25 cellular contexts compared by ENCODE assay signal in genomic region chr13:60646600-60646999, GRCh38.
"Had no signal": no experiment of that assay in that cellular context is flagged by ENCODE, and none has a peak within 500 bp of the region (broad histone marks: within the 10 kb centered on the region; RNA-seq: fewer than 3 reads in every experiment).

No MANE protein-coding gene starts in this region.

- H3K36me3 ChIP-seq: gastrocnemius medialis, heart right ventricle, left ventricle myocardium inferior, lower lobe of right lung, neutrophil, spleen, transverse colon had no signal

- H3K9me3 Mint-ChIP-seq: stimulated activated memory B cell treated with anti-CD40 and anti-IgM and Interleukin-4, amounts not matched to agents 10 μg/mL and 1 μg/mL and 100 μg/mL, for 72 hours had no signal

- H3K9me3 ChIP-seq: gastrocnemius medialis, lower lobe of right lung, neutrophil, psoas muscle, testis, transverse colon had no signal

- DNase-seq: cortex of kidney; dorsolateral prefrontal cortex; effector CD8-positive, alpha-beta T cell; gastrocnemius medialis; heart right ventricle; hypothalamus; islet precursor cell; left ventricle myocardium inferior; lower lobe of right lung; mesenchymal stem cell; midbrain; psoas muscle; retina; spleen; stimulated activated CD4-positive, alpha-beta T cell treated with anti-CD3 and anti-CD28 coated beads, Interleukin-15, amount 100 ng/mL, for 24 hours; stimulated activated CD4-positive, alpha-beta T cell treated with anti-CD3 and anti-CD28 coated beads, Interleukin-1b, Interleukin-23, amount 100 ng/mL, for 48 hours; stimulated activated CD4-positive, alpha-beta T cell treated with anti-CD3 and anti-CD28 coated beads, Interleukin-4, amount 100 ng/mL, for 24 hours; stimulated activated naive CD8-positive, alpha-beta T cell treated with anti-CD3 and anti-CD28 coated beads, Interleukin-15, amount 100 ng/mL, for 72 hours; testis; transverse colon had no signal

- H3K4me1 ChIP-seq: gastrocnemius medialis, heart right ventricle, left ventricle myocardium inferior, lower lobe of right lung, psoas muscle, spleen, testis, transverse colon had no signal

- H3K27me3 ChIP-seq: gastrocnemius medialis, neutrophil, spleen, testis, transverse colon had no signal

- ATAC-seq: esophagus mucosa; gastrocnemius medialis; heart right ventricle; lower lobe of right lung; natural killer cell treated with Interleukin-12 subunit alpha and Interleukin-12 subunit beta and Interleukin-15 and Interleukin-18, amount 100 ng/mL, for 72 hours; psoas muscle; sciatic nerve; stimulated activated memory B cell treated with anti-CD40 and anti-IgM and Interleukin-4, amounts not matched to agents 10 μg/mL and 1 μg/mL and 100 μg/mL, for 72 hours; stimulated activated naive CD8-positive, alpha-beta T cell treated with anti-CD3 and anti-CD28 coated beads, Interleukin-15, amount 100 ng/mL, for 72 hours had no signal

- H3K4me1 Mint-ChIP-seq: stimulated activated memory B cell treated with anti-CD40 and anti-IgM and Interleukin-4, amounts not matched to agents 10 μg/mL and 1 μg/mL and 100 μg/mL, for 72 hours; stimulated activated naive CD8-positive, alpha-beta T cell treated with anti-CD3 and anti-CD28 coated beads, Interleukin-15, amount 100 ng/mL, for 72 hours had no signal

- H3K36me3 Mint-ChIP-seq: natural killer cell treated with Interleukin-12 subunit alpha and Interleukin-12 subunit beta and Interleukin-15 and Interleukin-18, amount 100 ng/mL, for 72 hours; stimulated activated memory B cell treated with anti-CD40 and anti-IgM and Interleukin-4, amounts not matched to agents 10 μg/mL and 1 μg/mL and 100 μg/mL, for 72 hours had no signal

- H3K27ac Mint-ChIP-seq: natural killer cell treated with Interleukin-12 subunit alpha and Interleukin-12 subunit beta and Interleukin-15 and Interleukin-18, amount 100 ng/mL, for 72 hours; stimulated activated memory B cell treated with anti-CD40 and anti-IgM and Interleukin-4, amounts not matched to agents 10 μg/mL and 1 μg/mL and 100 μg/mL, for 72 hours; stimulated activated naive CD8-positive, alpha-beta T cell treated with anti-CD3 and anti-CD28 coated beads, Interleukin-15, amount 100 ng/mL, for 72 hours had no signal

- H3K27me3 Mint-ChIP-seq: stimulated activated memory B cell treated with anti-CD40 and anti-IgM and Interleukin-4, amounts not matched to agents 10 μg/mL and 1 μg/mL and 100 μg/mL, for 72 hours had no signal

- H3K27ac ChIP-seq: dorsolateral prefrontal cortex, gastrocnemius medialis, heart right ventricle, left ventricle myocardium inferior, lower lobe of right lung, neutrophil, psoas muscle, spleen, testis, transverse colon had no signal

- H3K4me3 ChIP-seq: dorsolateral prefrontal cortex, gastrocnemius medialis, heart right ventricle, left ventricle myocardium inferior, lower lobe of right lung, psoas muscle, spleen, testis, transverse colon had no signal

- H3K4me3 Mint-ChIP-seq: natural killer cell treated with Interleukin-12 subunit alpha and Interleukin-12 subunit beta and Interleukin-15 and Interleukin-18, amount 100 ng/mL, for 72 hours; stimulated activated memory B cell treated with anti-CD40 and anti-IgM and Interleukin-4, amounts not matched to agents 10 μg/mL and 1 μg/mL and 100 μg/mL, for 72 hours; stimulated activated naive CD8-positive, alpha-beta T cell treated with anti-CD3 and anti-CD28 coated beads, Interleukin-15, amount 100 ng/mL, for 72 hours had no signal
